Comparison of ENCODE assay signal across 19 cellular contexts in genomic region chr12:98678236-98678945, GRCh38. TPM values are rescaled to one million over a fixed set of nuclear protein-coding genes. Genes with fewer than 3 reads are reported as not detected.
A peak's percentile ranks its signal among the peaks of the same experiment; 100 is the strongest.
DNase-seq lines count a peak whose midpoint lies in the region; ATAC-seq and TF ChIP-seq lines count a peak whose summit lies in the region.
"Had no signal": no experiment of that assay in that cellular context is flagged by ENCODE, and none has a peak within 500 bp of the region (broad histone marks: within the 10 kb centered on the region; RNA-seq: fewer than 3 reads in every experiment).

No MANE protein-coding gene starts in this region.

- H3K9me3 ChIP-seq in Panc1 (ENCODE audit: control insufficient read depth, insufficient read depth, low read depth, low read length) (no peaks in the 10 kb centered on the region), trophoblast cell (ENCODE audit: insufficient read depth, low read depth, low read length) (no peaks in the 10 kb centered on the region)

- POLR2A ChIA-PET in Panc1 (lab: Charles Lee) = no interaction called here

- H3K4me3 ChIP-seq in H7 (ENCODE audit: insufficient read depth, low read depth, low read length) (no peak overlapping the region), Panc1 (ENCODE audit: low read depth in 2 of 2, low read length in 2 of 2) (no peak overlapping the region), trophoblast cell (ENCODE audit: low read depth, low read length) (peak overlapping the region; percentile 15)

- H3K4me1 ChIP-seq in Panc1 (ENCODE audit: control insufficient read depth, insufficient read depth, low read length) (no peaks in the 10 kb centered on the region), trophoblast cell (ENCODE audit: control insufficient read depth in 1 of 2, insufficient read depth in 2 of 2, low read length in 2 of 2) (no peaks in the 10 kb centered on the region)

- CTCF ChIA-PET in Panc1 (lab: Charles Lee) = no interaction called here

- H3K18ac ChIP-seq in trophoblast cell (ENCODE audit: low read length) = no peak overlapping the region

- in situ Hi-C loops in Panc1 (cut with HindIII; ENCODE audit: low pct_unique_long_range_greater_than_20kb, low sequenced_read_pairs) = no loop called here

- H4K8ac ChIP-seq in trophoblast cell (ENCODE audit: low read depth, low read length) = no peak overlapping the region

- no peak overlapping the region for H4K91ac ChIP-seq in trophoblast cell (ENCODE audit: low read depth, low read length)

- no peak overlapping the region for H3K9ac ChIP-seq in trophoblast cell (ENCODE audit: low read length)
- H3K9ac ChIP-seq: KMS-11 had no signal

- H2BK12ac ChIP-seq in trophoblast cell (ENCODE audit: low read length) = no peak overlapping the region

- DNase-seq in H7 (peak; percentile 33), Panc1 (ENCODE audit: low read depth, low spot score) (no peak), trophoblast cell (no peak)
- DNase-seq: CD4-positive, CD25-positive, alpha-beta regulatory T cell; GOT3; IMR-90; MM.1S; NCI-H2029 treated with DMSO at 0.1 percent for 48 hours; NCI-H446 treated with DMSO at 0.1 percent for 48 hours; NCI-H526; NCI-H82; NK-92 treated with Interleukin-12 subunit alpha and Interleukin-12 subunit beta, amount 100 ng/mL, for 24 hours; SHP77 had no signal

- H2AFZ ChIP-seq in trophoblast cell (ENCODE audit: insufficient read depth, low read length, poor library complexity) = no peak overlapping the region

- H3K23ac ChIP-seq in trophoblast cell (ENCODE audit: low read length) = no peak overlapping the region

- BruUV-seq in Panc1 (replicated peaks; lab: Mats Ljungman, UMichigan) = no TSS peak

- no peaks in the 10 kb centered on the region for H3K79me2 ChIP-seq in trophoblast cell (ENCODE audit: control insufficient read depth, insufficient read depth, low read length, poor library complexity)

- no peak overlapping the region for H3K4me2 ChIP-seq in trophoblast cell (ENCODE audit: low read length)
- H3K4me2 ChIP-seq: KMS-11 had no signal

- no peak for TF ChIP-seq CTCF in Panc1 (IDR thresholded peaks at IDR 0.05)

- peak overlapping the region; percentile 13 for H4K12ac ChIP-seq in trophoblast cell (ENCODE audit: low read depth, low read length)

- H2BK120ac ChIP-seq in trophoblast cell (ENCODE audit: insufficient read depth, low read length, poor library complexity) = no peak overlapping the region

- H3K36me3 ChIP-seq in H7 (replicated peaks; ENCODE audit: control insufficient read depth, insufficient read depth, low read length) = peaks cover 2% of the 10 kb centered on the region; the same call in 1 of the 2 replicates
- H3K36me3 ChIP-seq in Panc1 (ENCODE audit: control insufficient read depth, insufficient read depth, low read length) = peaks cover 21% of the 10 kb centered on the region
- H3K36me3 ChIP-seq in trophoblast cell (ENCODE audit: control insufficient read depth in 1 of 2, insufficient read depth in 2 of 2, low read length in 2 of 2) = peaks cover 22 to 26% of the 10 kb centered on the region in 2 experiments

- WGBS in trophoblast cell (ENCODE audit: extremely low coverage, insufficient coverage, insufficient read length) = no CpG with 5 or more reads among the region's 15 CpGs

- no peak overlapping the region for H3K14ac ChIP-seq in trophoblast cell (ENCODE audit: low read length)

- no peaks in the 10 kb centered on the region for H3K27me3 ChIP-seq in H7 (ENCODE audit: control insufficient read depth, insufficient read depth, low read length)
- H3K27me3 ChIP-seq in Panc1 (ENCODE audit: control insufficient read depth, insufficient read depth, low read length) = no peaks in the 10 kb centered on the region
- no peaks in the 10 kb centered on the region for H3K27me3 ChIP-seq in trophoblast cell (ENCODE audit: insufficient read depth, low read length)

- no peaks in the 10 kb centered on the region for H3K79me1 ChIP-seq in trophoblast cell (ENCODE audit: low read length)

- intact Hi-C loops in Panc1 (cut with micrococcal nuclease; ENCODE audit: unreplicated experiment) = no loop called here

- H2BK5ac ChIP-seq in trophoblast cell (ENCODE audit: low read depth, low read length, poor library complexity) = no peak overlapping the region

- ATAC-seq in Panc1 (peak; percentile 38; the same call in 1 of the 2 replicates), esophagus mucosa (peak; percentile 28), GM18907 (IDR thresholded peaks at IDR 0.05; ENCODE audit: unreplicated experiment) (no peak), GM18520 (IDR thresholded peaks at IDR 0.05; ENCODE audit: unreplicated experiment) (no peak), HG03135 (IDR thresholded peaks at IDR 0.05; ENCODE audit: unreplicated experiment) (no peak)

- H3K27ac ChIP-seq in Panc1 (ENCODE audit: low read length) (no peak overlapping the region), trophoblast cell (ENCODE audit: low read depth, low read length) (no peak overlapping the region)
- H3K27ac ChIP-seq: KMS-11, RWPE1 had no signal

- H2AK5ac ChIP-seq in trophoblast cell (ENCODE audit: low read length) = no peak overlapping the region

- H3K4ac ChIP-seq in trophoblast cell (ENCODE audit: low read depth, low read length) = no peak overlapping the region

RNA-seq across cellular contexts. Expression of gene APAF1, which starts 33.3 kb away (rescaled TPM):
- total RNA-seq in H7 (2014; rRNA removed; shearing (Covaris generic)) = 15.5 and 18.3 TPM in 2 replicates
- total RNA-seq in Panc1 (2021; ENCODE audit: unreplicated experiment) = 15.6 TPM
- 5.7 TPM for polyA plus RNA-seq in Panc1 (2012; ENCODE audit: insufficient read length)
- total RNA-seq in esophagus mucosa = 4.1 TPM
- 15.1 and 15.7 TPM in 2 replicates for polyA plus RNA-seq in trophoblast cell (2013)

RNA-seq across cellular contexts. Expression of gene IKBIP, which starts 33.8 kb away (rescaled TPM):
- 11.0 and 16.9 TPM in 2 replicates for total RNA-seq in H7 (2014; rRNA removed; shearing (Covaris generic))
- total RNA-seq in Panc1 (2021; ENCODE audit: unreplicated experiment) (33.7 TPM), esophagus mucosa (4.1 TPM)
- 15.8 TPM for polyA plus RNA-seq in Panc1 (2012; ENCODE audit: insufficient read length)
- polyA plus RNA-seq in trophoblast cell (2013) = 36.7 and 37.9 TPM in 2 replicates

Comparison
In these comparisons a context has a peak if more than half of its experiments do, and no peak if none do; other contexts are left out.
1. ATAC-seq: peak in Panc1 (single experiment) and esophagus mucosa (single experiment); none in GM18907 (single experiment), GM18520 (single experiment) and HG03135 (single experiment).